1 cellular context compared by ENCODE assay signal in genomic region chr1:39539252-39539790, GRCh38.
TF ChIP-seq lines count a peak whose summit lies in the region.

No MANE protein-coding gene starts in this region.

TF ChIP-seq in HepG2, 621 proteins besides CTCF, POLR2A, EP300 and RAD21 (continues in another document):
- no peak for TF ChIP-seq ZNF333 (CRISPR knock-in tag; IDR thresholded peaks at IDR 0.05; ENCODE audit: borderline replicate concordance)
- no peak for TF ChIP-seq ZNF883 (CRISPR knock-in tag; IDR thresholded peaks at IDR 0.05; ENCODE audit: not compliant biosample characterization)
- TF ChIP-seq ERF (CRISPR knock-in tag; IDR thresholded peaks at IDR 0.05), result 0 out of 2 replicates have a peak, but pooled peaks have one; percentile 46
- TF ChIP-seq PRMT3 (CRISPR knock-in tag; IDR thresholded peaks at IDR 0.05; ENCODE audit: borderline replicate concordance, low read depth), result no peak
- TF ChIP-seq ZSCAN20 (CRISPR knock-in tag; IDR thresholded peaks at IDR 0.05; ENCODE audit: borderline replicate concordance), result no peak
- TF ChIP-seq HOXA3 (CRISPR knock-in tag; IDR thresholded peaks at IDR 0.05), result no peak
- TF ChIP-seq NR3C1 (CRISPR knock-in tag; IDR thresholded peaks at IDR 0.05), result no peak
- 0 out of 2 replicates have a peak, but pooled peaks have one; percentile 42 for TF ChIP-seq TSC22D2 (CRISPR knock-in tag; IDR thresholded peaks at IDR 0.05; ENCODE audit: borderline replicate concordance)
- no peak for TF ChIP-seq MZF1 (CRISPR knock-in tag; IDR thresholded peaks at IDR 0.05; ENCODE audit: borderline replicate concordance)
- TF ChIP-seq REPIN1 (CRISPR knock-in tag; IDR thresholded peaks at IDR 0.05; ENCODE audit: borderline replicate concordance, low read depth), result peak; percentile 55; the same call in 1 of the 2 replicates
- no peak for TF ChIP-seq PRDM4 (CRISPR knock-in tag; IDR thresholded peaks at IDR 0.05; ENCODE audit: borderline replicate concordance)
- TF ChIP-seq ZNF263 (CRISPR knock-in tag; IDR thresholded peaks at IDR 0.05), result peak; percentile 58; the same call in 1 of the 2 replicates
- TF ChIP-seq ZNF12 (CRISPR knock-in tag; IDR thresholded peaks at IDR 0.05), result no peak
- TF ChIP-seq ZSCAN21 (CRISPR knock-in tag; IDR thresholded peaks at IDR 0.05; ENCODE audit: borderline replicate concordance), result no peak
- no peak for TF ChIP-seq ZNF496 (CRISPR knock-in tag; IDR thresholded peaks at IDR 0.05; ENCODE audit: insufficient replicate concordance)
- no peak for TF ChIP-seq ARHGAP35 (CRISPR knock-in tag; IDR thresholded peaks at IDR 0.05; ENCODE audit: borderline replicate concordance)
- no peak for TF ChIP-seq ADNP (CRISPR knock-in tag; IDR thresholded peaks at IDR 0.05)
- TF ChIP-seq ZGPAT (CRISPR knock-in tag; IDR thresholded peaks at IDR 0.05), result 0 out of 2 replicates have a peak, but pooled peaks have one; percentile 36
- no peak for TF ChIP-seq ZNF564 (CRISPR knock-in tag; IDR thresholded peaks at IDR 0.05)
- no peak for TF ChIP-seq CENPT (CRISPR knock-in tag; IDR thresholded peaks at IDR 0.05; ENCODE audit: low read depth)
- no peak for TF ChIP-seq AGO2 (optimal IDR thresholded peaks at IDR 0.05; ENCODE audit: low read depth, low read length)
- no peak for TF ChIP-seq ZNF737 (CRISPR knock-in tag; IDR thresholded peaks at IDR 0.05; ENCODE audit: borderline replicate concordance)
- 0 out of 2 replicates have a peak, but pooled peaks have one; percentile 23 for TF ChIP-seq ZNF335 (CRISPR knock-in tag; IDR thresholded peaks at IDR 0.05)
- no peak for TF ChIP-seq GABPA (IDR thresholded peaks at IDR 0.05; ENCODE audit: low read depth, low read length)
- no peak for TF ChIP-seq GABPA (CRISPR knock-in tag; IDR thresholded peaks at IDR 0.05; ENCODE audit: low read depth)
- no peak for TF ChIP-seq KLF15 (CRISPR knock-in tag; IDR thresholded peaks at IDR 0.05; ENCODE audit: borderline replicate concordance)
- no peak for TF ChIP-seq ZFP37 (CRISPR knock-in tag; IDR thresholded peaks at IDR 0.05; ENCODE audit: borderline replicate concordance)
- TF ChIP-seq ZNF639 (CRISPR knock-in tag; conservative IDR thresholded peaks at IDR 0.05), result no peak
- no peak for TF ChIP-seq ZKSCAN8 (CRISPR knock-in tag; IDR thresholded peaks at IDR 0.05; ENCODE audit: borderline replicate concordance)
- TF ChIP-seq IRF2 (CRISPR knock-in tag; IDR thresholded peaks at IDR 0.05), result peak; percentile 38; the same call in 1 of the 2 replicates
- no peak for TF ChIP-seq FOXA1 (IDR thresholded peaks at IDR 0.05)
- no peak for TF ChIP-seq FOXA1 (CRISPR knock-in tag; IDR thresholded peaks at IDR 0.05)
- TF ChIP-seq ZNF446 (CRISPR knock-in tag; IDR thresholded peaks at IDR 0.05), result no peak
- no peak for TF ChIP-seq NFYC (CRISPR knock-in tag; IDR thresholded peaks at IDR 0.05)
- TF ChIP-seq ZNF770 (CRISPR knock-in tag; IDR thresholded peaks at IDR 0.05), result no peak
- TF ChIP-seq ATF2 (CRISPR knock-in tag; IDR thresholded peaks at IDR 0.05), result peak; percentile 45; the same call in 1 of the 2 replicates
- TF ChIP-seq ZFX (CRISPR knock-in tag; IDR thresholded peaks at IDR 0.05; ENCODE audit: low read depth), result no peak
- peak; percentile 50 for TF ChIP-seq XRCC5 (optimal IDR thresholded peaks at IDR 0.05; ENCODE audit: low read length)
- TF ChIP-seq ZNF672 (CRISPR knock-in tag; IDR thresholded peaks at IDR 0.05), result no peak
- TF ChIP-seq ZNF20 (CRISPR knock-in tag; IDR thresholded peaks at IDR 0.05), result no peak
- no peak for TF ChIP-seq ZNF17 (CRISPR knock-in tag; IDR thresholded peaks at IDR 0.05)
- no peak for TF ChIP-seq ZNF10 (CRISPR knock-in tag; IDR thresholded peaks at IDR 0.05; ENCODE audit: borderline replicate concordance, low read depth)
- TF ChIP-seq SMC3 (IDR thresholded peaks at IDR 0.05; ENCODE audit: low read length), result peak; percentile 83
- TF ChIP-seq MIER2 (CRISPR knock-in tag; IDR thresholded peaks at IDR 0.05), result no peak
- no peak for TF ChIP-seq SIX1 (CRISPR knock-in tag; IDR thresholded peaks at IDR 0.05; ENCODE audit: borderline replicate concordance)
- no peak for TF ChIP-seq KDM5A (IDR thresholded peaks at IDR 0.05; ENCODE audit: borderline replicate concordance, low read length)
- peak; percentile 19; the same call in 1 of the 2 replicates for TF ChIP-seq ZMYM4 (CRISPR knock-in tag; IDR thresholded peaks at IDR 0.05)
- no peak for TF ChIP-seq ZNF205 (CRISPR knock-in tag; IDR thresholded peaks at IDR 0.05)
- no peak for TF ChIP-seq ZNF274 (CRISPR knock-in tag; IDR thresholded peaks at IDR 0.05)
- TF ChIP-seq, protein P1, sequence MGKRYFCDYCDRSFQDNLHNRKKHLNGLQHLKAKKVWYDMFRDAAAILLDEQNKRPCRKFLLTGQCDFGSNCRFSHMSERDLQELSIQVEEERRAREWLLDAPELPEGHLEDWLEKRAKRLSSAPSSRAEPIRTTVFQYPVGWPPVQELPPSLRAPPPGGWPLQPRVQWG (CRISPR knock-in tag; IDR thresholded peaks at IDR 0.05; ENCODE audit: borderline replicate concordance, low read depth), result no peak
- TF ChIP-seq GFI1 (CRISPR knock-in tag; IDR thresholded peaks at IDR 0.05; ENCODE audit: borderline replicate concordance), result peak; percentile 43; the same call in 1 of the 2 replicates
- TF ChIP-seq, protein P2, sequence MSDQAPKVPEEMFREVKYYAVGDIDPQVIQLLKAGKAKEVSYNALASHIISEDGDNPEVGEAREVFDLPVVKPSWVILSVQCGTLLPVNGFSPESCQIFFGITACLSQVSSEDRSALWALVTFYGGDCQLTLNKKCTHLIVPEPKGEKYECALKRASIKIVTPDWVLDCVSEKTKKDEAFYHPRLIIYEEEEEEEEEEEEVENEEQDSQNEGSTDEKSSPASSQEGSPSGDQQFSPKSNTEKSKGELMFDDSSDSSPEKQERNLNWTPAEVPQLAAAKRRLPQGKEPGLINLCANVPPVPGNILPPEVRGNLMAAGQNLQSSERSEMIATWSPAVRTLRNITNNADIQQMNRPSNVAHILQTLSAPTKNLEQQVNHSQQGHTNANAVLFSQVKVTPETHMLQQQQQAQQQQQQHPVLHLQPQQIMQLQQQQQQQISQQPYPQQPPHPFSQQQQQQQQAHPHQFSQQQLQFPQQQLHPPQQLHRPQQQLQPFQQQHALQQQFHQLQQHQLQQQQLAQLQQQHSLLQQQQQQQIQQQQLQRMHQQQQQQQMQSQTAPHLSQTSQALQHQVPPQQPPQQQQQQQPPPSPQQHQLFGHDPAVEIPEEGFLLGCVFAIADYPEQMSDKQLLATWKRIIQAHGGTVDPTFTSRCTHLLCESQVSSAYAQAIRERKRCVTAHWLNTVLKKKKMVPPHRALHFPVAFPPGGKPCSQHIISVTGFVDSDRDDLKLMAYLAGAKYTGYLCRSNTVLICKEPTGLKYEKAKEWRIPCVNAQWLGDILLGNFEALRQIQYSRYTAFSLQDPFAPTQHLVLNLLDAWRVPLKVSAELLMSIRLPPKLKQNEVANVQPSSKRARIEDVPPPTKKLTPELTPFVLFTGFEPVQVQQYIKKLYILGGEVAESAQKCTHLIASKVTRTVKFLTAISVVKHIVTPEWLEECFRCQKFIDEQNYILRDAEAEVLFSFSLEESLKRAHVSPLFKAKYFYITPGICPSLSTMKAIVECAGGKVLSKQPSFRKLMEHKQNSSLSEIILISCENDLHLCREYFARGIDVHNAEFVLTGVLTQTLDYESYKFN (CRISPR knock-in tag; conservative IDR thresholded peaks at IDR 0.05), result no peak
- peak; percentile 12; the same call in 1 of the 2 replicates for TF ChIP-seq ARID4A (CRISPR knock-in tag; IDR thresholded peaks at IDR 0.05; ENCODE audit: borderline replicate concordance)
- no peak for TF ChIP-seq TOPORS (CRISPR knock-in tag; IDR thresholded peaks at IDR 0.05)
